In the genomic region with DNA sequence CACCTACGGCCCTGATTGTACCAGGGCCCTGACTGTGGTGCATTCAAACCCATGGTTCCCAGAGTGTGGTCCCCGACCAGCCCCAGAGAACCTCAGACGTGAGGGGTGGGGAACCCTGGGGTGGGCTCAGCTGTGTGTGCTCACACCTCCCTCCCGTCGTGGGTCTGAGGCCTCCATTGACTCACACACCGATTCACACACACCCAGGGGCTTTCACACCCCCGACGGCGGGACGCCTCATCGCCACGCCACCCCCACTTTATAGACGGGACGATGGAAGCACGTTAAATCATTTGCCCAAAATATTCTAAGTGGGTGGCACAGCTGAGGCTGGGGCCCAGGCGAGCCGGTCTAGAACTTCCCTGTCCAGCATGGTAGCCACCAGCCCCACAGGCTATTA, we compare ENCODE assay signal across 16 cellular contexts. TPM values are rescaled to one million over a fixed set of nuclear protein-coding genes. Genes with fewer than 3 reads are reported as not detected.
DNase-seq lines count a peak whose midpoint lies in the region; ATAC-seq and TF ChIP-seq lines count a peak whose summit lies in the region.
"Had no signal": no experiment of that assay in that cellular context is flagged by ENCODE, and none has a peak within 500 bp of the region (broad histone marks: within the 10 kb centered on the region; RNA-seq: fewer than 3 reads in every experiment).

No MANE protein-coding gene starts in this region.

- no peaks in the 10 kb centered on the region for H3K27me3 ChIP-seq in right cardiac atrium (ENCODE audit: control insufficient read depth, insufficient read depth)
- peaks cover 17% of the 10 kb centered on the region for H3K27me3 ChIP-seq in left ventricle myocardium inferior (ENCODE audit: low read depth)

- TF ChIP-seq CTCF in left ventricle myocardium inferior (IDR thresholded peaks at IDR 0.05; ENCODE audit: borderline replicate concordance) (no peak), mesothelial cell of epicardium (IDR thresholded peaks at IDR 0.05; ENCODE audit: unreplicated experiment) (no peak)

- H3K27ac Mint-ChIP-seq in activated T-helper 17 cell treated with anti-CD3 and anti-CD28 coated beads, Interleukin-2, amount 50 U/mL, for 72 hours, result peak overlapping the region; percentile 78
- peak overlapping the region in 9 of 10 donors; percentile 27 to 99 (median 93) for H3K27ac Mint-ChIP-seq in naive thymus-derived CD8-positive, alpha-beta T cell
- H3K27ac Mint-ChIP-seq in mesothelial cell of epicardium, result no peak overlapping the region

- POLR2A ChIA-PET in naive thymus-derived CD8-positive, alpha-beta T cell (lab: Charles Lee), result interaction anchor here (0.7 to 5.0 kb wide), 9 partner anchors 9 to 70 kb away, joined by 3 to 111 read pairs (median 3); no protein-coding TSS in a partner anchor

- H3K9me3 ChIP-seq in right cardiac atrium (ENCODE audit: control insufficient read depth, low read length) (no peaks in the 10 kb centered on the region), left ventricle myocardium inferior (replicated peaks) (no peaks in the 10 kb centered on the region)
- H3K9me3 ChIP-seq: BE2C, Caco-2 had no signal

- H3K36me3 ChIP-seq in left ventricle myocardium inferior, result no peaks in the 10 kb centered on the region
- H3K36me3 ChIP-seq: BE2C had no signal

- no peaks in the 10 kb centered on the region for H3K27me3 Mint-ChIP-seq in activated T-helper 17 cell treated with anti-CD3 and anti-CD28 coated beads, Interleukin-2, amount 50 U/mL, for 72 hours
- no peaks in the 10 kb centered on the region for H3K27me3 Mint-ChIP-seq in naive thymus-derived CD8-positive, alpha-beta T cell
- H3K27me3 Mint-ChIP-seq in mesothelial cell of epicardium (ENCODE audit: low read depth), result peaks cover 62% of the 10 kb centered on the region

- no peaks in the 10 kb centered on the region for H3K9me3 Mint-ChIP-seq in activated T-helper 17 cell treated with anti-CD3 and anti-CD28 coated beads, Interleukin-2, amount 50 U/mL, for 72 hours
- H3K9me3 Mint-ChIP-seq in naive thymus-derived CD8-positive, alpha-beta T cell, result no peaks in the 10 kb centered on the region
- no peaks in the 10 kb centered on the region for H3K9me3 Mint-ChIP-seq in mesothelial cell of epicardium
- H3K9me3 Mint-ChIP-seq: IgD-negative memory B cell had no signal

- peak in 2 of 3 donors; percentile 9 to 27 for DNase-seq in right cardiac atrium
- DNase-seq in left ventricle myocardium inferior, result no peak
- no peak for DNase-seq in naive thymus-derived CD8-positive, alpha-beta T cell
- DNase-seq in mesothelial cell of epicardium (ENCODE audit: low spot score in 2 of 2, unreplicated experiment in 2 of 2), result no peak
- DNase-seq in AG08395 (ENCODE audit: low spot score), result no peak
- DNase-seq: BE2C, Caco-2, DMS53, NCI-H2029 treated with DMSO at 0.1 percent for 48 hours, NCI-H510A treated with DMSO at 0.1 percent for 48 hours, SIG-M5 had no signal

- H3K4me3 ChIP-seq in right cardiac atrium (ENCODE audit: low read length) (no peak overlapping the region), left ventricle myocardium inferior (no peak overlapping the region)

- 81% methylated on average over 17 of the region's 17 CpGs for WGBS in right cardiac atrium

- H3K27ac ChIP-seq in right cardiac atrium (ENCODE audit: low read length) (no peak overlapping the region), left ventricle myocardium inferior (replicated peaks) (no peak overlapping the region)

- no peak overlapping the region for H3K4me3 Mint-ChIP-seq in activated T-helper 17 cell treated with anti-CD3 and anti-CD28 coated beads, Interleukin-2, amount 50 U/mL, for 72 hours
- peak overlapping the region in 6 of 10 donors; percentile 24 to 95 (median 82) for H3K4me3 Mint-ChIP-seq in naive thymus-derived CD8-positive, alpha-beta T cell
- no peak overlapping the region for H3K4me3 Mint-ChIP-seq in mesothelial cell of epicardium

- intact Hi-C loops in right cardiac atrium (cut with DNase I) (no loop called here), left ventricle myocardium inferior (cut with micrococcal nuclease) (no loop called here)

- ATAC-seq in right cardiac atrium (no peak), GM19452 (IDR thresholded peaks at IDR 0.05; ENCODE audit: unreplicated experiment) (no peak), HG02588 (IDR thresholded peaks at IDR 0.05; ENCODE audit: unreplicated experiment) (no peak)
- no peak for ATAC-seq in activated T-helper 17 cell treated with anti-CD3 and anti-CD28 coated beads, Interleukin-2, amount 50 U/mL, for 72 hours (replicated peaks)
- no peak for ATAC-seq in naive thymus-derived CD8-positive, alpha-beta T cell
- ATAC-seq: HCT116 had no signal

- no peaks in the 10 kb centered on the region for H3K36me3 Mint-ChIP-seq in activated T-helper 17 cell treated with anti-CD3 and anti-CD28 coated beads, Interleukin-2, amount 50 U/mL, for 72 hours (ENCODE audit: low read depth)
- no peaks in the 10 kb centered on the region for H3K36me3 Mint-ChIP-seq in naive thymus-derived CD8-positive, alpha-beta T cell
- H3K36me3 Mint-ChIP-seq in mesothelial cell of epicardium, result no peaks in the 10 kb centered on the region
- H3K36me3 Mint-ChIP-seq: IgD-negative memory B cell had no signal

- no peaks in the 10 kb centered on the region for H3K4me1 Mint-ChIP-seq in activated T-helper 17 cell treated with anti-CD3 and anti-CD28 coated beads, Interleukin-2, amount 50 U/mL, for 72 hours
- peaks cover 28 to 58% (median 48%) of the 10 kb centered on the region in 4 donors for H3K4me1 Mint-ChIP-seq in naive thymus-derived CD8-positive, alpha-beta T cell
- H3K4me1 Mint-ChIP-seq in mesothelial cell of epicardium, result peaks cover 10% of the 10 kb centered on the region

- H3K4me1 ChIP-seq in right cardiac atrium (ENCODE audit: control insufficient read depth, insufficient read depth, low read length) (peaks cover 5% of the 10 kb centered on the region), left ventricle myocardium inferior (peaks cover 27% of the 10 kb centered on the region)
- H3K4me1 ChIP-seq: BE2C had no signal

RNA-seq across cellular contexts. Expression of gene FBRSL1, which starts 3.4 kb away (rescaled TPM):
- 10 to 100 TPM; 50.4 to 65.0 (median 54.7) TPM for total RNA-seq in right cardiac atrium
- polyA plus RNA-seq in right cardiac atrium, result 36.4 TPM
- 66.0 TPM for total RNA-seq in left ventricle myocardium inferior
- total RNA-seq in activated T-helper 17 cell treated with anti-CD3 and anti-CD28 coated beads, Interleukin-2, amount 50 U/mL, for 72 hours, result 10 to 100 TPM; 34.7 to 38.7 TPM
- 100 to 1,000 TPM in 1 of 2 experiments, 10 to 100 TPM in 1; 97.5 to 101 TPM for total RNA-seq in naive thymus-derived CD8-positive, alpha-beta T cell
- polyA plus RNA-seq in naive thymus-derived CD8-positive, alpha-beta T cell, result 1 to 10 TPM in 1 of 3 donors, under 1 TPM in 2; 0.38 to 1.0 (median 0.42) TPM
- total RNA-seq in mesothelial cell of epicardium, result 109 to 119 TPM (median 115 TPM) in 3 replicates

Comparison
In these comparisons a context has a peak if more than half of its experiments do, and no peak if none do; other contexts are left out.
1. DNase-seq: peak in right cardiac atrium (2 of 3); none in left ventricle myocardium inferior (single experiment), naive thymus-derived CD8-positive, alpha-beta T cell (0 of 10), mesothelial cell of epicardium (0 of 2) and AG08395 (single experiment).
2. H3K4me3 Mint-ChIP-seq: peak in naive thymus-derived CD8-positive, alpha-beta T cell (6 of 10); none in activated T-helper 17 cell treated with anti-CD3 and anti-CD28 coated beads, Interleukin-2, amount 50 U/mL, for 72 hours (single experiment) and mesothelial cell of epicardium (single experiment).